ENCODE assay signal across 27 cellular contexts in genomic region chr3:173921741-173922140, GRCh38.
"Had no signal": no experiment of that assay in that cellular context is flagged by ENCODE, and none has a peak within 500 bp of the region (broad histone marks: within the 10 kb centered on the region; RNA-seq: fewer than 3 reads in every experiment).

No MANE protein-coding gene starts in this region.

- H3K27me3 Mint-ChIP-seq: activated CD4-positive, alpha-beta memory T cell treated with anti-CD3 and anti-CD28 coated beads for 36 hours; activated CD4-positive, alpha-beta T cell treated with anti-CD3 and anti-CD28 coated beads, Interleukin-2, amount 10 ng/mL, durations not matched to agents 24 days and 14 days; central memory CD8-positive, alpha-beta T cell; dendritic cell treated with granulocyte-macrophage colony-stimulating factor and Interleukin-4, amounts not matched to agents 40 ng/mL and 50 ng/mL, for 4 days; natural killer cell treated with Interleukin-12 subunit alpha and Interleukin-12 subunit beta and Interleukin-15 and Interleukin-18, amount 100 ng/mL, for 72 hours had no signal

- H3K36me3 Mint-ChIP-seq: activated CD4-positive, alpha-beta memory T cell treated with anti-CD3 and anti-CD28 coated beads for 36 hours; natural killer cell treated with Interleukin-12 subunit alpha and Interleukin-12 subunit beta and Interleukin-15 and Interleukin-18, amount 100 ng/mL, for 72 hours had no signal

- H3K36me3 ChIP-seq: gastroesophageal sphincter, left ventricle myocardium inferior, right lobe of liver, transverse colon, WERI-Rb-1 had no signal

- DNase-seq: activated CD4-positive, alpha-beta memory T cell treated with anti-CD3 and anti-CD28 coated beads for 36 hours; activated CD4-positive, alpha-beta T cell treated with anti-CD3 and anti-CD28 coated beads, Interleukin-2, amount 10 ng/mL, durations not matched to agents 24 days and 14 days; activated CD4-positive, CD25-positive, alpha-beta regulatory T cell treated with anti-CD3 and anti-CD28 coated beads, Interleukin-2, amount 50 U/mL, for 72 hours; activated CD8-positive, alpha-beta memory T cell treated with anti-CD3 and anti-CD28 coated beads, Interleukin-2, amount 50 U/mL, for 4 hours; activated gamma-delta T cell; activated naive CD4-positive, alpha-beta T cell treated with anti-CD3 and anti-CD28 coated beads, Interleukin-2, amount 50 U/mL, for 16 hours; activated T-cell treated with anti-CD3 and anti-CD28 coated beads, Interleukin-2, amount 50 U/mL, for 1 hour; effector CD4-positive, alpha-beta T cell; islet precursor cell; left ventricle myocardium inferior; mucosa of descending colon; posterior cingulate gyrus; right lobe of liver; stimulated activated CD4-positive, alpha-beta T cell treated with anti-CD3 and anti-CD28 coated beads, Interleukin-12 subunit alpha, Interleukin-12 subunit beta, amount 100 ng/mL, for 4 hours; stimulated activated CD4-positive, alpha-beta T cell treated with anti-CD3 and anti-CD28 coated beads, Interleukin-4, amount 100 ng/mL, for 1 hour; stimulated activated naive CD8-positive, alpha-beta T cell treated with anti-CD3 and anti-CD28 coated beads, Interleukin-15, Interleukin-2, amounts not matched to agents 100 U/mL and 50 U/mL, for 24 hours; T1000; testis; transverse colon; WERI-Rb-1 had no signal

- H3K9me3 ChIP-seq: gastroesophageal sphincter, left ventricle myocardium inferior, mucosa of descending colon, right lobe of liver, testis, transverse colon had no signal

- H3K27ac Mint-ChIP-seq: activated CD4-positive, alpha-beta memory T cell treated with anti-CD3 and anti-CD28 coated beads for 36 hours; activated CD4-positive, alpha-beta T cell treated with anti-CD3 and anti-CD28 coated beads, Interleukin-2, amount 10 ng/mL, durations not matched to agents 24 days and 14 days; dendritic cell treated with granulocyte-macrophage colony-stimulating factor and Interleukin-4, amounts not matched to agents 40 ng/mL and 50 ng/mL, for 4 days; natural killer cell treated with Interleukin-12 subunit alpha and Interleukin-12 subunit beta and Interleukin-15 and Interleukin-18, amount 100 ng/mL, for 72 hours had no signal

- H3K4me3 Mint-ChIP-seq: activated CD4-positive, alpha-beta memory T cell treated with anti-CD3 and anti-CD28 coated beads for 36 hours; activated CD4-positive, alpha-beta T cell treated with anti-CD3 and anti-CD28 coated beads, Interleukin-2, amount 10 ng/mL, durations not matched to agents 24 days and 14 days; central memory CD8-positive, alpha-beta T cell; dendritic cell treated with granulocyte-macrophage colony-stimulating factor and Interleukin-4, amounts not matched to agents 40 ng/mL and 50 ng/mL, for 4 days; natural killer cell treated with Interleukin-12 subunit alpha and Interleukin-12 subunit beta and Interleukin-15 and Interleukin-18, amount 100 ng/mL, for 72 hours had no signal

- H3K9me3 Mint-ChIP-seq: activated CD4-positive, alpha-beta memory T cell treated with anti-CD3 and anti-CD28 coated beads for 36 hours; activated CD4-positive, alpha-beta T cell treated with anti-CD3 and anti-CD28 coated beads, Interleukin-2, amount 10 ng/mL, durations not matched to agents 24 days and 14 days; dendritic cell treated with granulocyte-macrophage colony-stimulating factor and Interleukin-4, amounts not matched to agents 40 ng/mL and 50 ng/mL, for 4 days had no signal

- ATAC-seq: gastroesophageal sphincter; mucosa of descending colon; natural killer cell treated with Interleukin-12 subunit alpha and Interleukin-12 subunit beta and Interleukin-15 and Interleukin-18, amount 100 ng/mL, for 72 hours; right lobe of liver; stimulated activated naive CD8-positive, alpha-beta T cell treated with anti-CD3 and anti-CD28 coated beads, Interleukin-15, Interleukin-2, amounts not matched to agents 100 U/mL and 50 U/mL, for 24 hours had no signal

- H3K27me3 ChIP-seq: gastroesophageal sphincter, hepatocyte, right lobe of liver, testis, transverse colon had no signal

- H3K4me1 ChIP-seq: gastroesophageal sphincter, left ventricle myocardium inferior, right lobe of liver, testis, transverse colon had no signal

- H3K4me1 Mint-ChIP-seq: activated CD4-positive, alpha-beta T cell treated with anti-CD3 and anti-CD28 coated beads, Interleukin-2, amount 10 ng/mL, durations not matched to agents 24 days and 14 days; central memory CD8-positive, alpha-beta T cell had no signal

- H3K4me3 ChIP-seq: gastroesophageal sphincter, hepatocyte, left ventricle myocardium inferior, lung, mucosa of descending colon, right lobe of liver, skin epidermis, testis, transverse colon had no signal
